Comparison of ENCODE assay signal across 10 cellular contexts in the genomic region with DNA sequence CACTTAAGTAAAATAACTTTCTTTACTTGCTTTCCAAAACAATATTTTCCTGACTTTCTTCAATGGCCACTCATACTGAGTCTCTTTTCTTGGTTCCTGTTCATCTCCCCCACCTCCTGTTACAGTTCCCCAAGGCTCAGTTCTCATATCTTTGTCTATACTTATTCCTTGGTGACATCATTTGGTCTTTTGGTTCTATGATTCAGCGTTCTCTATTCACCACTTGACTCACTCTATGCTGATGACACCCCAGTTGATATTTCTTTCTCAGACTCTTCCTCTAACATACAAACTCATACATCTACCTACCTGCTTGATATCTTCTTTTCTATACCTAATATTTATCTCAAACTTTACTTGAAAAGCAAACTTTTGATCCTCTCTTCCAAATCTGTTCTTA.
DNase-seq lines count a peak whose midpoint lies in the region; ATAC-seq and TF ChIP-seq lines count a peak whose summit lies in the region.
"Had no signal": no experiment of that assay in that cellular context is flagged by ENCODE, and none has a peak within 500 bp of the region (broad histone marks: within the 10 kb centered on the region; RNA-seq: fewer than 3 reads in every experiment).

No MANE protein-coding gene starts in this region.

- H3K27me3 ChIP-seq in GM23248 (replicated peaks; ENCODE audit: insufficient read depth) (no peaks in the 10 kb centered on the region), IMR-90 (ENCODE audit: control insufficient read depth, insufficient read depth, low read length) (no peaks in the 10 kb centered on the region), foreskin keratinocyte (no peaks in the 10 kb centered on the region), MG63 (no peaks in the 10 kb centered on the region)

- H4K20me1 ChIP-seq in GM23248 (ENCODE audit: insufficient read depth) (no peaks in the 10 kb centered on the region), IMR-90 (ENCODE audit: insufficient read depth, low read length) (no peaks in the 10 kb centered on the region)

- DNase-seq in GM23248 (peak; percentile 91), IMR-90 (peak; percentile 92), foreskin keratinocyte (peak; percentile 75 to 89), MG63 (no peak), endothelial cell (ENCODE audit: low spot score) (no peak), NCI-H1417 (lab: John Stamatoyannopoulos, UW) (no peak)
- no peak for DNase-seq in stimulated activated CD4-positive, alpha-beta T cell treated with anti-CD3 and anti-CD28 coated beads, Interleukin-4, amount 100 ng/mL, for 24 hours
- DNase-seq: H9, psoas muscle had no signal

- 3 to 7% methylated on average over 1 of the region's 1 CpG for WGBS in GM23248 (ENCODE audit: low coverage in 1 of 2, low lambda C conversion rate in 2 of 2, missing lambda C conversion rate in 2 of 2), 2 experiments
- WGBS in IMR-90 (ENCODE audit: extremely low coverage in 2 of 2, insufficient read length in 1 of 2), 2 experiments, result no CpG with 5 or more reads among the region's 1 CpG

- H3K4me1 ChIP-seq in GM23248 (ENCODE audit: insufficient read depth), result peaks cover 11% of the 10 kb centered on the region
- H3K4me1 ChIP-seq in IMR-90 (ENCODE audit: control insufficient read depth, insufficient read depth, low read length), result no peaks in the 10 kb centered on the region
- H3K4me1 ChIP-seq in foreskin keratinocyte, result peaks cover 12% of the 10 kb centered on the region
- H3K4me1 ChIP-seq: psoas muscle had no signal

- no peak overlapping the region for H3K4me3 ChIP-seq in GM23248
- no peak overlapping the region for H3K4me3 ChIP-seq in IMR-90 (ENCODE audit: insufficient read depth, low read depth, low read length)
- no peak overlapping the region for H3K4me3 ChIP-seq in MG63
- H3K4me3 ChIP-seq: psoas muscle had no signal

- peaks cover 2% of the 10 kb centered on the region for H3K4me1 Mint-ChIP-seq in endothelial cell (ENCODE audit: unreplicated experiment)

- POLR2A ChIA-PET in IMR-90 (lab: Charles Lee; ENCODE audit: unreplicated experiment), result no interaction called here

- no peak overlapping the region for H2AK5ac ChIP-seq in IMR-90 (ENCODE audit: low read depth, low read length)

- CTCF ChIA-PET in IMR-90 (lab: Yijun Ruan, JAX), result no interaction called here

- H3K27ac Mint-ChIP-seq in endothelial cell (ENCODE audit: unreplicated experiment), result no peak overlapping the region
- H3K27ac Mint-ChIP-seq: H9 had no signal

- intact Hi-C loops in IMR-90 (cut with micrococcal nuclease), result no loop called here

- in situ Hi-C loops in GM23248 (cut with MboI), result no loop called here
- in situ Hi-C loops in IMR-90 (cut with MboI; ENCODE audit: low sequenced_read_pairs), result loop anchor here (10.0 kb wide), 1 partner anchor 191 kb away; no protein-coding TSS in a partner anchor

- peak overlapping the region; percentile 50 for H2BK5ac ChIP-seq in IMR-90 (ENCODE audit: low read depth, low read length, poor library complexity, severe bottlenecking)

- H3K27me3 Mint-ChIP-seq in endothelial cell (ENCODE audit: unreplicated experiment), result no peaks in the 10 kb centered on the region

- H3K4me3 Mint-ChIP-seq in endothelial cell (ENCODE audit: unreplicated experiment), result no peak overlapping the region
- H3K4me3 Mint-ChIP-seq: H9 had no signal

- H3K27ac ChIP-seq in GM23248 (no peak overlapping the region), IMR-90 (ENCODE audit: insufficient read depth, low read length) (no peak overlapping the region), foreskin keratinocyte (peak overlapping the region; percentile 68)
- H3K27ac ChIP-seq: psoas muscle had no signal

- no peaks in the 10 kb centered on the region for H3K9me1 ChIP-seq in IMR-90 (ENCODE audit: insufficient read depth, low read length)

- no peak overlapping the region for H4K91ac ChIP-seq in IMR-90 (ENCODE audit: insufficient read depth, low read depth, low read length)

- TF ChIP-seq POLR2A in GM18505 (IDR thresholded peaks at IDR 0.05; ENCODE audit: borderline replicate concordance, extremely low read depth, insufficient read depth, insufficient read length) (no peak), IMR-90 (IDR thresholded peaks at IDR 0.05; ENCODE audit: low read depth, low read length) (no peak)

- H2BK120ac ChIP-seq in IMR-90 (ENCODE audit: low read depth, low read length), result no peak overlapping the region; the same call in 1 of the 2 replicates

- no peak overlapping the region for H4K5ac ChIP-seq in IMR-90 (ENCODE audit: low read depth, low read length)

- no peak overlapping the region; the same call in 1 of the 2 replicates for H3K14ac ChIP-seq in IMR-90 (replicated peaks; ENCODE audit: low read depth, low read length)

- H2AK9ac ChIP-seq in IMR-90 (replicated peaks; ENCODE audit: low read depth, low read length, poor library complexity), result no peak overlapping the region

- H3K4ac ChIP-seq in IMR-90 (ENCODE audit: low read depth, low read length), result no peak overlapping the region

- H3K56ac ChIP-seq in IMR-90 (ENCODE audit: extremely low read depth, insufficient read depth, low read length), result no peak overlapping the region

- H2AFZ ChIP-seq in GM23248 (no peak overlapping the region), IMR-90 (replicated peaks; ENCODE audit: low read length, poor library complexity) (no peak overlapping the region)

- H3K9me3 ChIP-seq in GM23248 (ENCODE audit: low read depth), result no peaks in the 10 kb centered on the region
- no peaks in the 10 kb centered on the region for H3K9me3 ChIP-seq in IMR-90 (ENCODE audit: control insufficient read depth, insufficient read depth, low read length)
- 0 out of 2 replicates have a peak, but pooled peaks cover 3% of the 10 kb centered on the region for H3K9me3 ChIP-seq in MG63
- H3K9me3 ChIP-seq: psoas muscle had no signal

- H2BK20ac ChIP-seq in IMR-90 (ENCODE audit: low read depth, low read length), result peak overlapping the region; percentile 54; the same call in 1 of the 2 replicates

- H3K9me3 Mint-ChIP-seq in endothelial cell (ENCODE audit: unreplicated experiment), result no peaks in the 10 kb centered on the region

- H2BK15ac ChIP-seq in IMR-90 (ENCODE audit: low read depth, low read length), result no peak overlapping the region

- no peak overlapping the region for H4K8ac ChIP-seq in IMR-90 (ENCODE audit: low read depth in 2 of 2, low read length in 2 of 2)

- dilution Hi-C loops in IMR-90 (cut with HindIII; ENCODE audit: low sequenced_read_pairs, unreplicated experiment), result no loop called here

- H3K79me1 ChIP-seq in IMR-90 (ENCODE audit: low read depth in 1 of 2, low read length in 2 of 2), result no peaks in the 10 kb centered on the region; a peak in 1 of 4 replicates

- BruUV-seq in IMR-90 (replicated peaks; lab: Mats Ljungman, UMichigan), result no TSS peak

- 0 out of 2 replicates have a peak, but pooled peaks cover 8% of the 10 kb centered on the region for H3F3A ChIP-seq in GM23248 (ENCODE audit: insufficient read depth)

- H3K36me3 ChIP-seq in GM23248 (ENCODE audit: low read depth), result no peaks in the 10 kb centered on the region
- no peaks in the 10 kb centered on the region for H3K36me3 ChIP-seq in IMR-90 (ENCODE audit: control insufficient read depth, insufficient read depth, low read length)
- no peaks in the 10 kb centered on the region for H3K36me3 ChIP-seq in MG63

- H3K23ac ChIP-seq in IMR-90 (ENCODE audit: low read depth, low read length), result peak overlapping the region; percentile 63; the same call in 1 of the 2 replicates

- peak; percentile 85 for ATAC-seq in GM18505 (IDR thresholded peaks at IDR 0.05; ENCODE audit: unreplicated experiment)
- peak; percentile 86 for ATAC-seq in IMR-90 (ENCODE audit: low read depth)
- ATAC-seq in foreskin keratinocyte, result peak; percentile 97

- no peaks in the 10 kb centered on the region for H3K36me3 Mint-ChIP-seq in endothelial cell (ENCODE audit: low read depth, unreplicated experiment)

- H3K79me2 ChIP-seq in GM23248 (ENCODE audit: insufficient read depth), result no peaks in the 10 kb centered on the region

- no peak overlapping the region for H3K4me2 ChIP-seq in GM23248 (ENCODE audit: unreplicated experiment)
- no peak overlapping the region for H3K4me2 ChIP-seq in IMR-90 (ENCODE audit: low read depth, low read length)

- TF ChIP-seq CTCF in IMR-90 (conservative IDR thresholded peaks at IDR 0.05; ENCODE audit: low read depth, low read length), result no peak
- TF ChIP-seq CTCF in foreskin keratinocyte (conservative IDR thresholded peaks at IDR 0.05), result no peak
- TF ChIP-seq CTCF in endothelial cell (IDR thresholded peaks at IDR 0.05; ENCODE audit: unreplicated experiment), result no peak

- H3K18ac ChIP-seq in IMR-90 (ENCODE audit: low read depth, low read length), result no peak overlapping the region

- no peaks in the 10 kb centered on the region for H3K9me2 ChIP-seq in GM23248 (ENCODE audit: insufficient read depth)

- H3K9ac ChIP-seq in GM23248, result no peak overlapping the region
- H3K9ac ChIP-seq in IMR-90 (ENCODE audit: low read depth, low read length), result no peak overlapping the region

- 0 out of 2 replicates have a peak, but pooled peaks have one; percentile 23 for TF ChIP-seq RAD21 in IMR-90 (IDR thresholded peaks at IDR 0.05; ENCODE audit: low read length)

TF ChIP-seq in IMR-90, 13 proteins besides CTCF, POLR2A, EP300 and RAD21:
- peak; percentile 37; the same call in 1 of the 2 replicates for TF ChIP-seq MAFK (IDR thresholded peaks at IDR 0.05; ENCODE audit: low read depth, low read length)
- no peak; the same call in 1 of the 2 replicates for TF ChIP-seq SMC3 (IDR thresholded peaks at IDR 0.05; ENCODE audit: low read depth, low read length)
- TF ChIP-seq, protein P1, sequence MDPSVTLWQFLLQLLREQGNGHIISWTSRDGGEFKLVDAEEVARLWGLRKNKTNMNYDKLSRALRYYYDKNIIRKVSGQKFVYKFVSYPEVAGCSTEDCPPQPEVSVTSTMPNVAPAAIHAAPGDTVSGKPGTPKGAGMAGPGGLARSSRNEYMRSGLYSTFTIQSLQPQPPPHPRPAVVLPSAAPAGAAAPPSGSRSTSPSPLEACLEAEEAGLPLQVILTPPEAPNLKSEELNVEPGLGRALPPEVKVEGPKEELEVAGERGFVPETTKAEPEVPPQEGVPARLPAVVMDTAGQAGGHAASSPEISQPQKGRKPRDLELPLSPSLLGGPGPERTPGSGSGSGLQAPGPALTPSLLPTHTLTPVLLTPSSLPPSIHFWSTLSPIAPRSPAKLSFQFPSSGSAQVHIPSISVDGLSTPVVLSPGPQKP (IDR thresholded peaks at IDR 0.05; ENCODE audit: borderline replicate concordance, low read depth, low read length), result no peak
- 0 out of 2 replicates have a peak, but pooled peaks have one; percentile 29 for TF ChIP-seq CEBPB (IDR thresholded peaks at IDR 0.05; ENCODE audit: low read depth, low read length)
- TF ChIP-seq NFE2L2 (IDR thresholded peaks at IDR 0.05; ENCODE audit: low read depth, low read length), result peak; percentile 63; the same call in 1 of the 2 replicates
- no peak for TF ChIP-seq CHD1 (IDR thresholded peaks at IDR 0.05; ENCODE audit: low read depth, low read length)
- no peak for TF ChIP-seq MXI1 (IDR thresholded peaks at IDR 0.05; ENCODE audit: borderline replicate concordance, low read depth, low read length)
- TF ChIP-seq FOS (IDR thresholded peaks at IDR 0.05; ENCODE audit: low read depth, low read length), result peak; percentile 70; the same call in 1 of the 2 replicates

Comparison
In these comparisons a context has a peak if more than half of its experiments do, and no peak if none do; other contexts are left out.
1. DNase-seq: peak in GM23248 (single experiment), IMR-90 (single experiment) and foreskin keratinocyte (2 of 2); none in MG63 (single experiment), endothelial cell (single experiment), NCI-H1417 (0 of 3) and stimulated activated CD4-positive, alpha-beta T cell treated with anti-CD3 and anti-CD28 coated beads, Interleukin-4, amount 100 ng/mL, for 24 hours (single experiment).
2. Peak in every context shown above with its lines, with median percentiles within 50 percentile points of each other: ATAC-seq.